ENCODE assay signal across 12 cellular contexts in the genomic region with DNA sequence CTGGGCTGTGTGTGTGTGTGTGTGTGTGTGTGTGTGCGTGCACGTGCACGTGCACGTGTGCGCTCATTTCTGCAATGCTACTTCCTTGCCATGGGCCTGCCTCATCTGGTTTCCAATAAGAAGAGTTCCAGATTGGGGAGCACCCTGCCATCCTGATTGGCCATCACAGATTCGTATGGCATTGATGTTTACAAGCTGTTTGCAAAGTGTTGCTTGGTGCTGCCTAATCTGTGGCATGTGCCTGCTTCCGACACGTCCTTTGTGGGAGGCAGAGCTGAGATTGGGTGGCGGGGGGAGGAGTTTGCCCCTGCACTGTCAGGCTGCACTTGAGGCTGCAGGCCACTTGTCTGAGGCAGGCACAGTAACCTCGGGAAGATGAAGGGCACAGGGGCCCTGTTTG. TPM values are rescaled to one million over a fixed set of nuclear protein-coding genes. Genes with fewer than 3 reads are reported as not detected.
DNase-seq lines count a peak whose midpoint lies in the region; ATAC-seq and TF ChIP-seq lines count a peak whose summit lies in the region.
"Had no signal": no experiment of that assay in that cellular context is flagged by ENCODE, and none has a peak within 500 bp of the region (broad histone marks: within the 10 kb centered on the region; RNA-seq: fewer than 3 reads in every experiment).

No MANE protein-coding gene starts in this region.

- TF ChIP-seq CTCF in AG04449 (IDR thresholded peaks at IDR 0.05; ENCODE audit: insufficient read depth, low read length, missing control alignments) (no peak), fibroblast of lung (conservative IDR thresholded peaks at IDR 0.05 in 1 of 2, IDR thresholded peaks at IDR 0.05 in 1 of 2; ENCODE audit: low read depth in 1 of 2, low read length in 2 of 2) (no peak), MM.1S (IDR thresholded peaks at IDR 0.05; ENCODE audit: low read length) (no peak), nephron progenitor cell (IDR thresholded peaks at IDR 0.05) (no peak)

- H3K27me3 ChIP-seq in MG63 (no peaks in the 10 kb centered on the region), fibroblast of lung (ENCODE audit: control insufficient read depth, insufficient read depth, low read length) (no peaks in the 10 kb centered on the region), muscle layer of colon (ENCODE audit: control insufficient read depth in 1 of 2, insufficient read depth in 2 of 2, low read length in 2 of 2) (no peaks in the 10 kb centered on the region), MM.1S (replicated peaks; ENCODE audit: insufficient read depth, low read length) (no peaks in the 10 kb centered on the region)
- H3K27me3 ChIP-seq: breast epithelium had no signal

- POLR2A ChIA-PET in AG04449 (lab: Yijun Ruan, JAX): interaction anchor here (0.7 to 1.2 kb wide), 4 partner anchors 14 to 644 kb away, joined by 3 read pairs; no protein-coding TSS in a partner anchor

- H3K9me3 ChIP-seq in MG63: no peaks in the 10 kb centered on the region
- no peaks in the 10 kb centered on the region for H3K9me3 ChIP-seq in fibroblast of lung (ENCODE audit: control insufficient read depth, insufficient read depth, low read depth, low read length)
- H3K9me3 ChIP-seq in muscle layer of colon (ENCODE audit: low read length): no peaks in the 10 kb centered on the region
- H3K9me3 ChIP-seq in MM.1S (replicated peaks; ENCODE audit: insufficient read depth, low read length): no peaks in the 10 kb centered on the region
- H3K9me3 ChIP-seq: breast epithelium had no signal

- H3K27me3 Mint-ChIP-seq in nephron progenitor cell (ENCODE audit: low read depth, poor library complexity): peaks cover 3% of the 10 kb centered on the region

- no peak overlapping the region for H3K27ac Mint-ChIP-seq in nephron progenitor cell

- H4K20me1 ChIP-seq in fibroblast of lung (ENCODE audit: control insufficient read depth, extremely low read depth, insufficient read depth, low read length) (no peaks in the 10 kb centered on the region), MM.1S (ENCODE audit: insufficient read depth, low read length) (no peaks in the 10 kb centered on the region)

- H3K36me3 Mint-ChIP-seq in nephron progenitor cell (ENCODE audit: low read depth): peaks cover 21% of the 10 kb centered on the region

- H3K79me2 ChIP-seq in fibroblast of lung (ENCODE audit: control insufficient read depth, insufficient read depth, low read length): peaks cover 73% of the 10 kb centered on the region
- H3K79me2 ChIP-seq in MM.1S (ENCODE audit: low read length): no peaks in the 10 kb centered on the region

- ATAC-seq in HG03354 (IDR thresholded peaks at IDR 0.05; ENCODE audit: poor library complexity, severe bottlenecking, unreplicated experiment): no peak
- ATAC-seq: activated T-cell treated with anti-CD3 and anti-CD28 coated beads, Interleukin-2, amount 50 U/mL, for 4 hours; HCT116 had no signal

- H3F3A ChIP-seq in MM.1S (ENCODE audit: insufficient read depth, low read length): no peaks in the 10 kb centered on the region

- H3K9ac ChIP-seq in fibroblast of lung (ENCODE audit: insufficient read depth, low read length) (peak overlapping the region; percentile 20), muscle layer of colon (ENCODE audit: low read length) (no peak overlapping the region), MM.1S (ENCODE audit: low read length) (no peak overlapping the region)

- H3K27ac ChIP-seq in fibroblast of lung (ENCODE audit: insufficient read depth, low read length) (peak overlapping the region; percentile 64), muscle layer of colon (ENCODE audit: low read depth, low read length) (peak overlapping the region; percentile 59), MM.1S (ENCODE audit: low read length) (no peak overlapping the region)
- H3K27ac ChIP-seq: breast epithelium had no signal

- H3K36me3 ChIP-seq in MG63 (no peaks in the 10 kb centered on the region), fibroblast of lung (ENCODE audit: control insufficient read depth, insufficient read depth, low read length) (peaks cover 2% of the 10 kb centered on the region), muscle layer of colon (ENCODE audit: insufficient read depth, low read length) (no peaks in the 10 kb centered on the region), MM.1S (replicated peaks; ENCODE audit: insufficient read depth, low read length) (no peaks in the 10 kb centered on the region)
- H3K36me3 ChIP-seq: breast epithelium had no signal

- no peak overlapping the region for H3K4me3 Mint-ChIP-seq in nephron progenitor cell
- H3K4me3 Mint-ChIP-seq: activated T-cell treated with anti-CD3 and anti-CD28 coated beads, Interleukin-2, amount 50 U/mL, for 4 hours had no signal

- peaks cover 27% of the 10 kb centered on the region for H3K4me1 ChIP-seq in fibroblast of lung (ENCODE audit: control insufficient read depth, extremely low read depth, insufficient read depth, low read length)
- H3K4me1 ChIP-seq in muscle layer of colon (ENCODE audit: insufficient read depth, low read length): peaks cover 35% of the 10 kb centered on the region
- H3K4me1 ChIP-seq in MM.1S (ENCODE audit: low read length): no peaks in the 10 kb centered on the region
- H3K4me1 ChIP-seq: breast epithelium had no signal

- peak overlapping the region; percentile 10; the same call in 1 of the 2 replicates for H3K4me3 ChIP-seq in AG04449 (ENCODE audit: low read depth, low read length)
- H3K4me3 ChIP-seq in MG63: no peak overlapping the region
- no peak overlapping the region for H3K4me3 ChIP-seq in fibroblast of lung (replicated peaks in 1 of 4; ENCODE audit: control extremely low read depth in 1 of 4, insufficient read depth in 1 of 4, low read depth in 3 of 4, low read length in 4 of 4)
- H3K4me3 ChIP-seq in muscle layer of colon (ENCODE audit: low read depth in 1 of 2, low read length in 2 of 2): peak overlapping the region in 1 of 2 donors; percentile 16
- no peak overlapping the region for H3K4me3 ChIP-seq in MM.1S (ENCODE audit: low read length)
- H3K4me3 ChIP-seq: breast epithelium had no signal

- H3K4me2 ChIP-seq in fibroblast of lung (ENCODE audit: extremely low read depth, insufficient read depth, low read length) (peak overlapping the region; percentile 48), MM.1S (ENCODE audit: low read depth, low read length) (no peak overlapping the region)

- CTCF ChIA-PET in AG04449 (lab: Yijun Ruan, JAX): interaction anchor here (0.9 to 1.9 kb wide), 4 partner anchors 12 to 167 kb away, joined by 3 to 7 read pairs (median 4); partner anchors contain the start of gene CGRRF1

- peaks cover 16% of the 10 kb centered on the region for H3K4me1 Mint-ChIP-seq in nephron progenitor cell

- peaks cover 26% of the 10 kb centered on the region for H3K9me3 Mint-ChIP-seq in nephron progenitor cell

- no peaks in the 10 kb centered on the region for H3K9me2 ChIP-seq in MM.1S (replicated peaks; ENCODE audit: insufficient read depth, low read length)

- no peak overlapping the region for H2AFZ ChIP-seq in fibroblast of lung (ENCODE audit: low read length)
- no peak overlapping the region for H2AFZ ChIP-seq in MM.1S (ENCODE audit: low read length)

- DNase-seq in AG04449 (ENCODE audit: low read depth, low spot score) (no peak), MG63 (peak; percentile 13), fibroblast of lung (ENCODE audit: low read depth in 2 of 2) (peak; percentile 27 to 62), MM.1S (no peak), nephron progenitor cell (no peak)
- no peak for DNase-seq in activated T-cell treated with anti-CD3 and anti-CD28 coated beads, Interleukin-2, amount 50 U/mL, for 48 hours
- DNase-seq: activated T-cell treated with anti-CD3 and anti-CD28 coated beads, Interleukin-2, amount 50 U/mL, for 4 hours; NCI-H1048 had no signal

RNA-seq across cellular contexts. Expression of gene SAMD4A, which starts 39.2 kb away (rescaled TPM):
- 6.0 and 8.7 TPM in 2 replicates for total RNA-seq in MG63 (2014; rRNA removed; shearing (Covaris generic); ENCODE audit: low replicate concordance)
- total RNA-seq in fibroblast of lung: 25.9 and 39.8 TPM in 2 replicates
- polyA plus RNA-seq in fibroblast of lung: 9.3 and 12.2 TPM in 2 replicates
- polyA plus RNA-seq in fibroblast of lung (2012): 25.1 and 29.4 TPM in 2 replicates
- polyA minus RNA-seq in fibroblast of lung (ENCODE audit: low replicate concordance): 52.1 and 114 TPM in 2 replicates

Comparison
In these comparisons a context has a peak if more than half of its experiments do, and no peak if none do; other contexts are left out.
1. DNase-seq: peak in MG63 (single experiment) and fibroblast of lung (2 of 2); none in AG04449 (single experiment), activated T-cell treated with anti-CD3 and anti-CD28 coated beads, Interleukin-2, amount 50 U/mL, for 48 hours (0 of 2), MM.1S (single experiment) and nephron progenitor cell (single experiment).